Comparison of ENCODE assay signal across 25 cellular contexts in the genomic region with DNA sequence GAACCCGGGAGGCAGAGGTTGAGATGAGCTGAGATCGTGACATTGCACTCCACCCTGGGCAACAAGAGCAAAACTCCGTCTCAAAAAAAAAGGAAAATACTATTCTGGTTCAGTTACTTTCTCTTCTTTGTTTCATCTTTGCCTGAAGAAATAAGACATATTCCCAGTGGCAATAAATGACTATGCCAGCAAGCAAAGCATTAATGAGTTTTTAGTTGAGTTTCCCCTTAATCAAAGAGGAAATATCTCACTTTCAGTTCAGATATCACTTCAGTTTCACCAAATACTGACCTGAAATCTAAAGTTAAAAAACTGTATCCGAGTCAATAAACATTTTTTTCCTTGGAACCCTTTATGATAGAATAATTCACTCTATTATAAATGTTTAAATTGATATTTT. TPM values are rescaled to one million over a fixed set of nuclear protein-coding genes. Genes with fewer than 3 reads are reported as not detected.
A peak's percentile ranks its signal among the peaks of the same experiment; 100 is the strongest.
DNase-seq lines count a peak whose midpoint lies in the region; ATAC-seq and TF ChIP-seq lines count a peak whose summit lies in the region.
"Had no signal": no experiment of that assay in that cellular context is flagged by ENCODE, and none has a peak within 500 bp of the region (broad histone marks: within the 10 kb centered on the region; RNA-seq: fewer than 3 reads in every experiment).

No MANE protein-coding gene starts in this region.

- no peak for TF ChIP-seq POLR2A in vagina (IDR thresholded peaks at IDR 0.05)

- H3K4me1 ChIP-seq in OCI-LY3 (ENCODE audit: low read length) (peaks cover 58% of the 10 kb centered on the region), vagina (no peaks in the 10 kb centered on the region)
- H3K4me1 ChIP-seq: testis had no signal

- peaks cover 55% of the 10 kb centered on the region for H3K4me1 Mint-ChIP-seq in stimulated activated naive CD8-positive, alpha-beta T cell treated with anti-CD3 and anti-CD28 coated beads, Interleukin-15, Interleukin-2, amounts not matched to agents 100 ng/mL and 50 ng/mL, for 24 hours (ENCODE audit: low read depth)
- peaks cover 47% of the 10 kb centered on the region for H3K4me1 Mint-ChIP-seq in stimulated activated naive CD8-positive, alpha-beta T cell treated with anti-CD3 and anti-CD28 coated beads, Interleukin-15, amount 100 ng/mL, for 72 hours
- peaks cover 7% of the 10 kb centered on the region for H3K4me1 Mint-ChIP-seq in type B pancreatic cell (ENCODE audit: unreplicated experiment)
- H3K4me1 Mint-ChIP-seq: neural crest cell had no signal

- H3K27me3 ChIP-seq in OCI-LY3 (ENCODE audit: low read depth, low read length) (no peaks in the 10 kb centered on the region), vagina (no peaks in the 10 kb centered on the region)
- H3K27me3 ChIP-seq: esophagus muscularis mucosa, sigmoid colon, testis had no signal

- no peak for DNase-seq in stimulated activated naive CD8-positive, alpha-beta T cell treated with anti-CD3 and anti-CD28 coated beads, Interleukin-15, amount 100 ng/mL, for 72 hours
- no peak for DNase-seq in epithelial cell of prostate (ENCODE audit: low read depth, low spot score)
- DNase-seq in type B pancreatic cell (ENCODE audit: extremely low spot score, unreplicated experiment), result no peak
- DNase-seq in vagina (ENCODE audit: extremely low spot score in 2 of 2), result no peak
- no peak for DNase-seq in activated CD4-positive, CD25-positive, alpha-beta regulatory T cell (lab: John Stamatoyannopoulos, UW)
- DNase-seq: activated CD4-positive, alpha-beta T cell treated with anti-CD3 and anti-CD28 coated beads for 1 hour; activated naive CD4-positive, alpha-beta T cell; aorta; CD4-positive, alpha-beta T cell; DMS53; effector CD8-positive, alpha-beta T cell; GF-D8; GM23248; islet precursor cell; NCI-H1048; NCI-H187 treated with DMSO at 0.1 percent for 48 hours; Right ventricle myocardium superior; sigmoid colon; SW 1271; testis had no signal

- peaks cover 26% of the 10 kb centered on the region for H3K36me3 Mint-ChIP-seq in stimulated activated naive CD8-positive, alpha-beta T cell treated with anti-CD3 and anti-CD28 coated beads, Interleukin-15, Interleukin-2, amounts not matched to agents 100 ng/mL and 50 ng/mL, for 24 hours (ENCODE audit: low read depth)
- H3K36me3 Mint-ChIP-seq in type B pancreatic cell, result peaks cover 15% of the 10 kb centered on the region

- H2AFZ ChIP-seq in OCI-LY3 (ENCODE audit: low read depth, low read length), result no peak overlapping the region
- H2AFZ ChIP-seq: GM23248 had no signal

- H3K9me3 Mint-ChIP-seq in stimulated activated naive CD8-positive, alpha-beta T cell treated with anti-CD3 and anti-CD28 coated beads, Interleukin-15, Interleukin-2, amounts not matched to agents 100 ng/mL and 50 ng/mL, for 24 hours, result no peaks in the 10 kb centered on the region
- H3K9me3 Mint-ChIP-seq in stimulated activated naive CD8-positive, alpha-beta T cell treated with anti-CD3 and anti-CD28 coated beads, Interleukin-15, amount 100 ng/mL, for 72 hours, result no peaks in the 10 kb centered on the region
- no peaks in the 10 kb centered on the region for H3K9me3 Mint-ChIP-seq in type B pancreatic cell
- H3K9me3 Mint-ChIP-seq: CD4-positive, alpha-beta T cell; neural crest cell had no signal

- H3K4me3 Mint-ChIP-seq in stimulated activated naive CD8-positive, alpha-beta T cell treated with anti-CD3 and anti-CD28 coated beads, Interleukin-15, Interleukin-2, amounts not matched to agents 100 ng/mL and 50 ng/mL, for 24 hours, result no peak overlapping the region
- H3K4me3 Mint-ChIP-seq in stimulated activated naive CD8-positive, alpha-beta T cell treated with anti-CD3 and anti-CD28 coated beads, Interleukin-15, amount 100 ng/mL, for 72 hours, result no peak overlapping the region
- no peak overlapping the region for H3K4me3 Mint-ChIP-seq in type B pancreatic cell
- H3K4me3 Mint-ChIP-seq: CD4-positive, alpha-beta T cell; neural crest cell had no signal

- H3K4me3 ChIP-seq in OCI-LY3 (ENCODE audit: low read length) (peak overlapping the region; percentile 55), vagina (no peak overlapping the region)
- H3K4me3 ChIP-seq: esophagus muscularis mucosa, GM23248, sigmoid colon, testis had no signal

- no peaks in the 10 kb centered on the region for H3K27me3 Mint-ChIP-seq in stimulated activated naive CD8-positive, alpha-beta T cell treated with anti-CD3 and anti-CD28 coated beads, Interleukin-15, Interleukin-2, amounts not matched to agents 100 ng/mL and 50 ng/mL, for 24 hours
- no peaks in the 10 kb centered on the region for H3K27me3 Mint-ChIP-seq in stimulated activated naive CD8-positive, alpha-beta T cell treated with anti-CD3 and anti-CD28 coated beads, Interleukin-15, amount 100 ng/mL, for 72 hours
- no peaks in the 10 kb centered on the region for H3K27me3 Mint-ChIP-seq in type B pancreatic cell
- H3K27me3 Mint-ChIP-seq: CD4-positive, alpha-beta T cell had no signal

- no peak for ATAC-seq in stimulated activated naive CD8-positive, alpha-beta T cell treated with anti-CD3 and anti-CD28 coated beads, Interleukin-15, amount 100 ng/mL, for 72 hours
- ATAC-seq in GM18870 (IDR thresholded peaks at IDR 0.05; ENCODE audit: unreplicated experiment), result no peak

- H3K27ac ChIP-seq in OCI-LY3 (ENCODE audit: low read length) (peak overlapping the region; percentile 88), epithelial cell of prostate (peak overlapping the region; percentile 98), vagina (no peak overlapping the region)
- H3K27ac ChIP-seq: esophagus muscularis mucosa, sigmoid colon, testis had no signal

- TF ChIP-seq CTCF in OCI-LY3 (IDR thresholded peaks at IDR 0.05; ENCODE audit: low read depth, low read length) (no peak), type B pancreatic cell (conservative IDR thresholded peaks at IDR 0.05) (no peak), vagina (IDR thresholded peaks at IDR 0.05) (no peak)

- peak overlapping the region; percentile 43 for H3K9ac ChIP-seq in OCI-LY3 (ENCODE audit: low read length)

- H3K79me2 ChIP-seq in OCI-LY3 (ENCODE audit: low read length), result peaks cover 74% of the 10 kb centered on the region

- H4K20me1 ChIP-seq in OCI-LY3 (ENCODE audit: insufficient read depth, low read length), result peaks cover 4% of the 10 kb centered on the region; the same call in 1 of the 2 replicates

- intact Hi-C loops in vagina (cut with DNase I), result no loop called here

- H3K36me3 ChIP-seq in OCI-LY3 (replicated peaks; ENCODE audit: low read depth, low read length) (peaks cover 25% of the 10 kb centered on the region), vagina (peaks cover 0 to 24% of the 10 kb centered on the region in 2 donors)

- H3K4me2 ChIP-seq in OCI-LY3 (ENCODE audit: low read length), result peak overlapping the region; percentile 65

- peak overlapping the region; percentile 40 for H3K27ac Mint-ChIP-seq in stimulated activated naive CD8-positive, alpha-beta T cell treated with anti-CD3 and anti-CD28 coated beads, Interleukin-15, Interleukin-2, amounts not matched to agents 100 ng/mL and 50 ng/mL, for 24 hours
- H3K27ac Mint-ChIP-seq in stimulated activated naive CD8-positive, alpha-beta T cell treated with anti-CD3 and anti-CD28 coated beads, Interleukin-15, amount 100 ng/mL, for 72 hours, result no peak overlapping the region
- peak overlapping the region; percentile 65 for H3K27ac Mint-ChIP-seq in type B pancreatic cell
- H3K27ac Mint-ChIP-seq: CD4-positive, alpha-beta T cell had no signal

- H3K9me3 ChIP-seq in OCI-LY3 (ENCODE audit: insufficient read depth, low read length) (no peaks in the 10 kb centered on the region), vagina (no peaks in the 10 kb centered on the region)
- H3K9me3 ChIP-seq: esophagus muscularis mucosa, sigmoid colon, testis had no signal

RNA-seq across cellular contexts. Expression of a gene that starts 10.3 kb away (rescaled TPM):
- total RNA-seq in type B pancreatic cell (ENCODE audit: low replicate concordance) (39.5 and 47.6 TPM in 2 replicates), vagina (50.3 TPM)

Comparison
In these comparisons a context has a peak if more than half of its experiments do, and no peak if none do; other contexts are left out.
1. H3K27ac Mint-ChIP-seq: peak in stimulated activated naive CD8-positive, alpha-beta T cell treated with anti-CD3 and anti-CD28 coated beads, Interleukin-15, Interleukin-2, amounts not matched to agents 100 ng/mL and 50 ng/mL, for 24 hours (single experiment) and type B pancreatic cell (single experiment); none in stimulated activated naive CD8-positive, alpha-beta T cell treated with anti-CD3 and anti-CD28 coated beads, Interleukin-15, amount 100 ng/mL, for 72 hours (0 of 2).